Comparison of ENCODE assay signal across 15 cellular contexts in genomic region chr14:96393292-96393691, GRCh38. TPM values are rescaled to one million over a fixed set of nuclear protein-coding genes. Genes with fewer than 3 reads are reported as not detected.
DNase-seq lines count a peak whose midpoint lies in the region; FAIRE-seq and TF ChIP-seq lines count a peak whose summit lies in the region.
"Had no signal": no experiment of that assay in that cellular context is flagged by ENCODE, and none has a peak within 500 bp of the region (broad histone marks: within the 10 kb centered on the region; RNA-seq: fewer than 3 reads in every experiment).

No MANE protein-coding gene starts in this region.

- intact Hi-C loops in PC-9 (cut with micrococcal nuclease; ENCODE audit: unreplicated experiment) = no loop called here

- H3K9ac ChIP-seq in endodermal cell (ENCODE audit: extremely low read depth, low read length, poor library complexity, severe bottlenecking) (no peak overlapping the region), smooth muscle cell (ENCODE audit: low read depth) (no peak overlapping the region)

- H4K20me1 ChIP-seq in PC-9 (ENCODE audit: insufficient read depth) (no peaks in the 10 kb centered on the region), smooth muscle cell (ENCODE audit: low read depth) (no peaks in the 10 kb centered on the region)

- no TSS peak for BruUV-seq in PC-9 (replicated peaks; lab: Mats Ljungman, UMichigan)

- TF ChIP-seq CTCF in PC-9 (conservative IDR thresholded peaks at IDR 0.05) (no peak), endodermal cell (conservative IDR thresholded peaks at IDR 0.05) (no peak), smooth muscle cell (IDR thresholded peaks at IDR 0.05; ENCODE audit: borderline replicate concordance, insufficient read depth, poor library complexity, severe bottlenecking) (no peak), chondrocyte (IDR thresholded peaks at IDR 0.05) (no peak)

- peaks cover 19% of the 10 kb centered on the region for H3K4me1 Mint-ChIP-seq in activated naive CD4-positive, alpha-beta T cell treated with anti-CD3 and anti-CD28 coated beads, Interleukin-2, amount 10 ng/mL, durations not matched to agents 7 days and 5 days
- no peaks in the 10 kb centered on the region for H3K4me1 Mint-ChIP-seq in endodermal cell
- peaks cover 10% of the 10 kb centered on the region for H3K4me1 Mint-ChIP-seq in chondrocyte (ENCODE audit: low read depth)

- H3K4me3 Mint-ChIP-seq in activated naive CD4-positive, alpha-beta T cell treated with anti-CD3 and anti-CD28 coated beads, Interleukin-2, amount 10 ng/mL, durations not matched to agents 7 days and 5 days = peak overlapping the region; percentile 85
- H3K4me3 Mint-ChIP-seq in endodermal cell = peak overlapping the region; percentile 69
- no peak overlapping the region for H3K4me3 Mint-ChIP-seq in chondrocyte (ENCODE audit: unreplicated experiment)

- H3K27ac ChIP-seq in PC-9 (no peak overlapping the region), endodermal cell (ENCODE audit: low read depth, low read length) (no peak overlapping the region), smooth muscle cell (ENCODE audit: low read depth) (no peak overlapping the region), SJCRH30 (no peak overlapping the region)
- H3K27ac ChIP-seq: foreskin keratinocyte, uterus had no signal

- H3K4me2 ChIP-seq in PC-9 (peak overlapping the region; percentile 94; the same call in 1 of the 2 replicates), smooth muscle cell (no peak overlapping the region)

- H3K36me3 ChIP-seq in PC-9 (ENCODE audit: low read depth) (no peaks in the 10 kb centered on the region), endodermal cell (ENCODE audit: control insufficient read depth, insufficient read depth, low read length) (peaks cover 4% of the 10 kb centered on the region), smooth muscle cell (ENCODE audit: low read depth) (no peaks in the 10 kb centered on the region), SJCRH30 (no peaks in the 10 kb centered on the region)
- H3K36me3 ChIP-seq: uterus had no signal

- no peaks in the 10 kb centered on the region for H3K9me3 ChIP-seq in PC-9 (ENCODE audit: insufficient read depth, low read depth)
- H3K9me3 ChIP-seq in endodermal cell (ENCODE audit: control insufficient read depth, low read length) = no peaks in the 10 kb centered on the region
- no peaks in the 10 kb centered on the region for H3K9me3 ChIP-seq in smooth muscle cell (replicated peaks; ENCODE audit: low read depth)
- no peaks in the 10 kb centered on the region for H3K9me3 ChIP-seq in SJCRH30 (replicated peaks)
- H3K9me3 ChIP-seq: uterus had no signal

- WGBS in endodermal cell (ENCODE audit: insufficient coverage in 1 of 2, insufficient read length in 1 of 2), 2 experiments = 93 to 96% methylated on average over 3 of the region's 3 CpGs
- WGBS in smooth muscle cell (ENCODE audit: low lambda C conversion rate) = 92% methylated on average over 3 of the region's 3 CpGs

- H3K79me2 ChIP-seq in PC-9 (ENCODE audit: low read depth) (no peaks in the 10 kb centered on the region), smooth muscle cell (ENCODE audit: low read depth) (no peaks in the 10 kb centered on the region)

- peak overlapping the region; percentile 78; the same call in 1 of the 2 replicates for H3K4me3 ChIP-seq in PC-9
- no peak overlapping the region for H3K4me3 ChIP-seq in endodermal cell (ENCODE audit: low read length)
- H3K4me3 ChIP-seq in smooth muscle cell = no peak overlapping the region
- H3K4me3 ChIP-seq in SJCRH30 = no peak overlapping the region

- H3K9me2 ChIP-seq in PC-9 (ENCODE audit: insufficient read depth) = no peaks in the 10 kb centered on the region

- no peak for DNase-seq in activated naive CD4-positive, alpha-beta T cell treated with anti-CD3 and anti-CD28 coated beads, Interleukin-2, amount 10 ng/mL, durations not matched to agents 7 days and 5 days
- no peak for DNase-seq in activated naive CD4-positive, alpha-beta T cell (lab: John Stamatoyannopoulos, UW)
- DNase-seq in PC-9 (no peak), endodermal cell (no peak), smooth muscle cell (lab: John Stamatoyannopoulos, UW; ENCODE audit: unreplicated experiment) (no peak), chondrocyte (ENCODE audit: low spot score) (no peak), SJCRH30 (no peak), frontal cortex (ENCODE audit: low spot score in 2 of 2) (no peak)
- DNase-seq: aorta; DMS79 treated with DMSO at 0.1 percent for 48 hours; effector CD4-positive, alpha-beta T cell; foreskin keratinocyte; NCI-H1417 treated with DMSO at 0.1 percent for 48 hours; stimulated activated CD4-positive, alpha-beta T cell treated with anti-CD3 and anti-CD28 coated beads, Interleukin-2, amount 100 ng/mL, for 48 hours; uterus had no signal

- no peaks in the 10 kb centered on the region for H3K9me3 Mint-ChIP-seq in activated naive CD4-positive, alpha-beta T cell treated with anti-CD3 and anti-CD28 coated beads, Interleukin-2, amount 10 ng/mL, durations not matched to agents 7 days and 5 days
- H3K9me3 Mint-ChIP-seq in endodermal cell (no peaks in the 10 kb centered on the region), chondrocyte (ENCODE audit: low read depth) (no peaks in the 10 kb centered on the region)

- CTCF ChIA-PET in activated naive CD4-positive, alpha-beta T cell treated with anti-CD3 and anti-CD28 coated beads, Interleukin-2, amount 10 ng/mL, durations not matched to agents 7 days and 5 days (lab: Charles Lee) = no interaction called here
- CTCF ChIA-PET in PC-9 (lab: Charles Lee) = no interaction called here

- no peak overlapping the region for H3K27ac Mint-ChIP-seq in activated naive CD4-positive, alpha-beta T cell treated with anti-CD3 and anti-CD28 coated beads, Interleukin-2, amount 10 ng/mL, durations not matched to agents 7 days and 5 days
- H3K27ac Mint-ChIP-seq in endodermal cell = no peak overlapping the region
- no peak overlapping the region for H3K27ac Mint-ChIP-seq in chondrocyte (ENCODE audit: unreplicated experiment)

- no peaks in the 10 kb centered on the region for H3K4me1 ChIP-seq in PC-9 (replicated peaks; ENCODE audit: insufficient read depth)
- H3K4me1 ChIP-seq in endodermal cell (ENCODE audit: control insufficient read depth, insufficient read depth, low read length) = no peaks in the 10 kb centered on the region
- H3K4me1 ChIP-seq in smooth muscle cell (ENCODE audit: low read depth) = peaks cover 8% of the 10 kb centered on the region
- H3K4me1 ChIP-seq in SJCRH30 = no peaks in the 10 kb centered on the region
- H3K4me1 ChIP-seq: foreskin keratinocyte, uterus had no signal

- H3F3A ChIP-seq in PC-9 (ENCODE audit: insufficient read depth, low read depth) (no peaks in the 10 kb centered on the region), smooth muscle cell (ENCODE audit: low read depth) (peaks cover 7% of the 10 kb centered on the region)

- FAIRE-seq in frontal cortex (lab: Jason Lieb, UNC) = no peak

- POLR2A ChIA-PET in PC-9 (lab: Charles Lee; ENCODE audit: unreplicated experiment) = no interaction called here

- no peaks in the 10 kb centered on the region for H3K27me3 ChIP-seq in PC-9 (ENCODE audit: insufficient read depth, low read depth)
- peaks cover 24% of the 10 kb centered on the region for H3K27me3 ChIP-seq in endodermal cell (ENCODE audit: control insufficient read depth, insufficient read depth, low read length, poor library complexity, severe bottlenecking)
- no peaks in the 10 kb centered on the region for H3K27me3 ChIP-seq in smooth muscle cell (ENCODE audit: low read depth)
- no peaks in the 10 kb centered on the region for H3K27me3 ChIP-seq in SJCRH30
- H3K27me3 ChIP-seq: foreskin keratinocyte, uterus had no signal

- peaks cover 1% of the 10 kb centered on the region for H3K36me3 Mint-ChIP-seq in activated naive CD4-positive, alpha-beta T cell treated with anti-CD3 and anti-CD28 coated beads, Interleukin-2, amount 10 ng/mL, durations not matched to agents 7 days and 5 days
- H3K36me3 Mint-ChIP-seq in endodermal cell (ENCODE audit: low read depth) (no peaks in the 10 kb centered on the region), chondrocyte (ENCODE audit: low read depth) (no peaks in the 10 kb centered on the region)

- H2AFZ ChIP-seq in PC-9 = peak overlapping the region; percentile 99; the same call in 1 of the 2 replicates
- H2AFZ ChIP-seq in smooth muscle cell (ENCODE audit: low read depth) = peak overlapping the region; percentile 98

- H3K27me3 Mint-ChIP-seq in activated naive CD4-positive, alpha-beta T cell treated with anti-CD3 and anti-CD28 coated beads, Interleukin-2, amount 10 ng/mL, durations not matched to agents 7 days and 5 days = peaks cover 31% of the 10 kb centered on the region
- peaks cover 41% of the 10 kb centered on the region for H3K27me3 Mint-ChIP-seq in endodermal cell (ENCODE audit: insufficient read depth)
- H3K27me3 Mint-ChIP-seq in chondrocyte (ENCODE audit: low read depth) = peaks cover 5% of the 10 kb centered on the region

RNA-seq across cellular contexts. Expression of gene AK7, which starts 1.4 kb away (rescaled TPM):
- total RNA-seq in PC-9 (2021) (2.1 and 2.5 TPM in 2 replicates), endodermal cell (1 to 10 TPM; 3.8 to 6.2 TPM), smooth muscle cell (4.9 and 5.1 TPM in 2 replicates), chondrocyte (0.05 TPM in 1 of 3 replicates, not detected in the others), frontal cortex (1.2 TPM)
- 6.2 TPM for polyA plus RNA-seq in endodermal cell (2013, experiment 1 of 2)
- 7.3 TPM for polyA plus RNA-seq in endodermal cell (2013, experiment 2 of 2)
- 2.3 and 3.5 TPM in 2 replicates for polyA plus RNA-seq in smooth muscle cell
- not detected in 2 replicates for total RNA-seq in SJCRH30 (2014; rRNA removed; shearing (Covaris generic))

RNA-seq across cellular contexts. Expression of gene GSKIP, which starts 30.0 kb away (rescaled TPM):
- total RNA-seq in PC-9 (2021) (7.2 and 13.4 TPM in 2 replicates), endodermal cell (10 to 100 TPM; 43.7 to 44.4 TPM), smooth muscle cell (35.2 and 46.6 TPM in 2 replicates), chondrocyte (15.0 to 22.4 TPM (median 19.4 TPM) in 3 replicates), frontal cortex (39.1 TPM)
- 37.3 TPM for polyA plus RNA-seq in endodermal cell (2013, experiment 1 of 2)
- polyA plus RNA-seq in endodermal cell (2013, experiment 2 of 2) = 40.1 TPM
- polyA plus RNA-seq in smooth muscle cell = 19.7 and 21.2 TPM in 2 replicates
- 17.6 and 20.7 TPM in 2 replicates for total RNA-seq in SJCRH30 (2014; rRNA removed; shearing (Covaris generic))

RNA-seq across cellular contexts. Expression of gene ATG2B, which starts 30.2 kb away (rescaled TPM):
- 3.9 and 6.6 TPM in 2 replicates for total RNA-seq in PC-9 (2021)
- 10 to 100 TPM in 1 of 2 donors, 1 to 10 TPM in 1; 9.7 to 14.1 TPM for total RNA-seq in endodermal cell
- 7.8 TPM for polyA plus RNA-seq in endodermal cell (2013, experiment 1 of 2)
- 7.7 TPM for polyA plus RNA-seq in endodermal cell (2013, experiment 2 of 2)
- 21.5 and 22.3 TPM in 2 replicates for total RNA-seq in smooth muscle cell
- 1.5 and 1.9 TPM in 2 replicates for polyA plus RNA-seq in smooth muscle cell
- total RNA-seq in chondrocyte = 17.0 to 18.1 TPM (median 17.8 TPM) in 3 replicates
- total RNA-seq in SJCRH30 (2014; rRNA removed; shearing (Covaris generic)) = 12.7 and 14.1 TPM in 2 replicates
- 36.3 TPM for total RNA-seq in frontal cortex
